Comparison of ENCODE assay signal across 1 cellular context in genomic region chr5:75336625-75337336, GRCh38.
TF ChIP-seq lines count a peak whose summit lies in the region.

Gene HMGCR, plus strand, starts transcription at chr5:75337220. Its CDS starts 5,386 bp downstream, at chr5:75342606.

TF ChIP-seq in K562, 482 proteins besides CTCF, POLR2A, EP300 and RAD21 (continued from another document and continues in another):
- peak; percentile 88 for TF ChIP-seq GMEB1 (CRISPR knock-in tag; IDR thresholded peaks at IDR 0.05)
- TF ChIP-seq ZNF75A (CRISPR knock-in tag; IDR thresholded peaks at IDR 0.05), result 0 out of 2 replicates have a peak, but pooled peaks have one; percentile 58
- TF ChIP-seq ZNF589 (CRISPR knock-in tag; IDR thresholded peaks at IDR 0.05; ENCODE audit: low read depth), result no peak; the same call in 1 of the 2 replicates
- TF ChIP-seq MXD1 (CRISPR knock-in tag; IDR thresholded peaks at IDR 0.05; ENCODE audit: borderline replicate concordance, poor library complexity, severe bottlenecking), result no peak
- 0 out of 2 replicates have a peak, but pooled peaks have one; percentile 6 for TF ChIP-seq MYNN (IDR thresholded peaks at IDR 0.05)
- TF ChIP-seq MYNN (CRISPR knock-in tag; IDR thresholded peaks at IDR 0.05), result no peak
- no peak for TF ChIP-seq ZNF121 (CRISPR knock-in tag; conservative IDR thresholded peaks at IDR 0.05)
- peak; percentile 93 for TF ChIP-seq CREM (IDR thresholded peaks at IDR 0.05; ENCODE audit: low read depth)
- peak in 2 of 3 experiments; percentile 51 to 66 for TF ChIP-seq YY1 (IDR thresholded peaks at IDR 0.05; ENCODE audit: borderline replicate concordance in 1 of 3, control insufficient read depth in 1 of 3, extremely low read depth in 1 of 3, insufficient read depth in 3 of 3, insufficient read length in 1 of 3, insufficient replicate concordance in 2 of 3, low read depth in 1 of 3, low read length in 2 of 3)
- no peak for TF ChIP-seq ELK3 (CRISPR knock-in tag; IDR thresholded peaks at IDR 0.05)
- TF ChIP-seq SMAD2 (IDR thresholded peaks at IDR 0.05; ENCODE audit: low read depth, low read length), result no peak
- TF ChIP-seq RFX1 (IDR thresholded peaks at IDR 0.05), result peak; percentile 98
- peak; percentile 89 for TF ChIP-seq RNF2 (IDR thresholded peaks at IDR 0.05)
- TF ChIP-seq, protein P1, sequence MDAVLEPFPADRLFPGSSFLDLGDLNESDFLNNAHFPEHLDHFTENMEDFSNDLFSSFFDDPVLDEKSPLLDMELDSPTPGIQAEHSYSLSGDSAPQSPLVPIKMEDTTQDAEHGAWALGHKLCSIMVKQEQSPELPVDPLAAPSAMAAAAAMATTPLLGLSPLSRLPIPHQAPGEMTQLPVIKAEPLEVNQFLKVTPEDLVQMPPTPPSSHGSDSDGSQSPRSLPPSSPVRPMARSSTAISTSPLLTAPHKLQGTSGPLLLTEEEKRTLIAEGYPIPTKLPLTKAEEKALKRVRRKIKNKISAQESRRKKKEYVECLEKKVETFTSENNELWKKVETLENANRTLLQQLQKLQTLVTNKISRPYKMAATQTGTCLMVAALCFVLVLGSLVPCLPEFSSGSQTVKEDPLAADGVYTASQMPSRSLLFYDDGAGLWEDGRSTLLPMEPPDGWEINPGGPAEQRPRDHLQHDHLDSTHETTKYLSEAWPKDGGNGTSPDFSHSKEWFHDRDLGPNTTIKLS (IDR thresholded peaks at IDR 0.05; ENCODE audit: borderline replicate concordance, low read depth), result 0 out of 2 replicates have a peak, but pooled peaks have one; percentile 35
- TF ChIP-seq HSF4 (CRISPR knock-in tag; IDR thresholded peaks at IDR 0.05; ENCODE audit: borderline replicate concordance), result no peak
- TF ChIP-seq POLR2G (IDR thresholded peaks at IDR 0.05; ENCODE audit: low read depth, low read length), result peak; percentile 93
- TF ChIP-seq ZNF263 (CRISPR knock-in tag; IDR thresholded peaks at IDR 0.05; ENCODE audit: borderline replicate concordance), result no peak; the same call in 1 of the 2 replicates
- TF ChIP-seq MYC (IDR thresholded peaks at IDR 0.05; ENCODE audit: low read depth, low read length), result peak; percentile 87
- 0 out of 2 replicates have a peak, but pooled peaks have one; percentile 44 for TF ChIP-seq MYC (CRISPR knock-in tag; IDR thresholded peaks at IDR 0.05; ENCODE audit: borderline replicate concordance, low read depth)
- peak; percentile 93; the same call in 1 of the 2 replicates for TF ChIP-seq FOXP1 (CRISPR knock-in tag; IDR thresholded peaks at IDR 0.05)
- no peak for TF ChIP-seq CBX5 (IDR thresholded peaks at IDR 0.05; ENCODE audit: borderline replicate concordance, low read depth)
- TF ChIP-seq BHLHE40 (IDR thresholded peaks at IDR 0.05; ENCODE audit: low read length), result peak; percentile 92
- TF ChIP-seq MCM3 (IDR thresholded peaks at IDR 0.05), result no peak
- TF ChIP-seq CCNT2 (IDR thresholded peaks at IDR 0.05; ENCODE audit: borderline replicate concordance, extremely low read depth, insufficient read length, low read depth, low read length), result peak; percentile 35
- TF ChIP-seq IFI16 (CRISPR knock-in tag; IDR thresholded peaks at IDR 0.05), result no peak
- TF ChIP-seq ZNF3 (CRISPR knock-in tag; IDR thresholded peaks at IDR 0.05), result no peak
- TF ChIP-seq ELK1 (CRISPR knock-in tag; IDR thresholded peaks at IDR 0.05), result no peak
- no peak for TF ChIP-seq STAG1 (CRISPR knock-in tag; IDR thresholded peaks at IDR 0.05; ENCODE audit: borderline replicate concordance)
- TF ChIP-seq, protein P2, sequence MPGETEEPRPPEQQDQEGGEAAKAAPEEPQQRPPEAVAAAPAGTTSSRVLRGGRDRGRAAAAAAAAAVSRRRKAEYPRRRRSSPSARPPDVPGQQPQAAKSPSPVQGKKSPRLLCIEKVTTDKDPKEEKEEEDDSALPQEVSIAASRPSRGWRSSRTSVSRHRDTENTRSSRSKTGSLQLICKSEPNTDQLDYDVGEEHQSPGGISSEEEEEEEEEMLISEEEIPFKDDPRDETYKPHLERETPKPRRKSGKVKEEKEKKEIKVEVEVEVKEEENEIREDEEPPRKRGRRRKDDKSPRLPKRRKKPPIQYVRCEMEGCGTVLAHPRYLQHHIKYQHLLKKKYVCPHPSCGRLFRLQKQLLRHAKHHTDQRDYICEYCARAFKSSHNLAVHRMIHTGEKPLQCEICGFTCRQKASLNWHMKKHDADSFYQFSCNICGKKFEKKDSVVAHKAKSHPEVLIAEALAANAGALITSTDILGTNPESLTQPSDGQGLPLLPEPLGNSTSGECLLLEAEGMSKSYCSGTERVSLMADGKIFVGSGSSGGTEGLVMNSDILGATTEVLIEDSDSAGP (CRISPR knock-in tag; IDR thresholded peaks at IDR 0.05), result no peak
- TF ChIP-seq, protein P3, sequence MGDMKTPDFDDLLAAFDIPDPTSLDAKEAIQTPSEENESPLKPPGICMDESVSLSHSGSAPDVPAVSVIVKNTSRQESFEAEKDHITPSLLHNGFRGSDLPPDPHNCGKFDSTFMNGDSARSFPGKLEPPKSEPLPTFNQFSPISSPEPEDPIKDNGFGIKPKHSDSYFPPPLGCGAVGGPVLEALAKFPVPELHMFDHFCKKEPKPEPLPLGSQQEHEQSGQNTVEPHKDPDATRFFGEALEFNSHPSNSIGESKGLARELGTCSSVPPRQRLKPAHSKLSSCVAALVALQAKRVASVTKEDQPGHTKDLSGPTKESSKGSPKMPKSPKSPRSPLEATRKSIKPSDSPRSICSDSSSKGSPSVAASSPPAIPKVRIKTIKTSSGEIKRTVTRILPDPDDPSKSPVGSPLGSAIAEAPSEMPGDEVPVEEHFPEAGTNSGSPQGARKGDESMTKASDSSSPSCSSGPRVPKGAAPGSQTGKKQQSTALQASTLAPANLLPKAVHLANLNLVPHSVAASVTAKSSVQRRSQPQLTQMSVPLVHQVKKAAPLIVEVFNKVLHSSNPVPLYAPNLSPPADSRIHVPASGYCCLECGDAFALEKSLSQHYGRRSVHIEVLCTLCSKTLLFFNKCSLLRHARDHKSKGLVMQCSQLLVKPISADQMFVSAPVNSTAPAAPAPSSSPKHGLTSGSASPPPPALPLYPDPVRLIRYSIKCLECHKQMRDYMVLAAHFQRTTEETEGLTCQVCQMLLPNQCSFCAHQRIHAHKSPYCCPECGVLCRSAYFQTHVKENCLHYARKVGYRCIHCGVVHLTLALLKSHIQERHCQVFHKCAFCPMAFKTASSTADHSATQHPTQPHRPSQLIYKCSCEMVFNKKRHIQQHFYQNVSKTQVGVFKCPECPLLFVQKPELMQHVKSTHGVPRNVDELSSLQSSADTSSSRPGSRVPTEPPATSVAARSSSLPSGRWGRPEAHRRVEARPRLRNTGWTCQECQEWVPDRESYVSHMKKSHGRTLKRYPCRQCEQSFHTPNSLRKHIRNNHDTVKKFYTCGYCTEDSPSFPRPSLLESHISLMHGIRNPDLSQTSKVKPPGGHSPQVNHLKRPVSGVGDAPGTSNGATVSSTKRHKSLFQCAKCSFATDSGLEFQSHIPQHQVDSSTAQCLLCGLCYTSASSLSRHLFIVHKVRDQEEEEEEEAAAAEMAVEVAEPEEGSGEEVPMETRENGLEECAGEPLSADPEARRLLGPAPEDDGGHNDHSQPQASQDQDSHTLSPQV (IDR thresholded peaks at IDR 0.05), result 0 out of 2 replicates have a peak, but pooled peaks have one; percentile 20
- TF ChIP-seq ZNF584 (CRISPR knock-in tag; IDR thresholded peaks at IDR 0.05; ENCODE audit: low read depth), result no peak
- TF ChIP-seq RBM14 (IDR thresholded peaks at IDR 0.05; ENCODE audit: borderline replicate concordance, insufficient read depth, low read depth, low read length), result no peak
- TF ChIP-seq ZNF140 (CRISPR knock-in tag; IDR thresholded peaks at IDR 0.05), result no peak
- TF ChIP-seq FOS (IDR thresholded peaks at IDR 0.05; ENCODE audit: extremely low read depth, insufficient read length), result peak; percentile 91
- peak; percentile 4 for TF ChIP-seq GTF3C2 (IDR thresholded peaks at IDR 0.05; ENCODE audit: borderline replicate concordance, extremely low read depth, insufficient read length)
- no peak for TF ChIP-seq HDAC8 (tag; IDR thresholded peaks at IDR 0.05)
- no peak for TF ChIP-seq ZNF174 (CRISPR knock-in tag; IDR thresholded peaks at IDR 0.05)
- TF ChIP-seq ZNF274 (IDR thresholded peaks at IDR 0.05; ENCODE audit: borderline replicate concordance, low read depth, low read length), result no peak
- peak; percentile 97 for TF ChIP-seq NEUROD1 (IDR thresholded peaks at IDR 0.05; ENCODE audit: borderline replicate concordance, low read depth, low read length, partially characterized antibody)
- TF ChIP-seq LEF1 (IDR thresholded peaks at IDR 0.05), result no peak
- no peak for TF ChIP-seq ZNF512 (tag; IDR thresholded peaks at IDR 0.05)
- TF ChIP-seq ZNF707 (CRISPR knock-in tag; conservative IDR thresholded peaks at IDR 0.05), result no peak
- TF ChIP-seq PTBP1 (IDR thresholded peaks at IDR 0.05; ENCODE audit: low read depth, low read length), result no peak
- peak; percentile 72; the same call in 1 of the 2 replicates for TF ChIP-seq NFRKB (IDR thresholded peaks at IDR 0.05; ENCODE audit: low read depth)
- no peak for TF ChIP-seq NELFE (IDR thresholded peaks at IDR 0.05; ENCODE audit: insufficient read depth, insufficient read length)
- TF ChIP-seq, protein P4, sequence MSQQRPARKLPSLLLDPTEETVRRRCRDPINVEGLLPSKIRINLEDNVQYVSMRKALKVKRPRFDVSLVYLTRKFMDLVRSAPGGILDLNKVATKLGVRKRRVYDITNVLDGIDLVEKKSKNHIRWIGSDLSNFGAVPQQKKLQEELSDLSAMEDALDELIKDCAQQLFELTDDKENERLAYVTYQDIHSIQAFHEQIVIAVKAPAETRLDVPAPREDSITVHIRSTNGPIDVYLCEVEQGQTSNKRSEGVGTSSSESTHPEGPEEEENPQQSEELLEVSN (IDR thresholded peaks at IDR 0.05; ENCODE audit: borderline replicate concordance in 1 of 2, extremely low read depth in 1 of 2, insufficient read depth in 1 of 2, insufficient read length in 1 of 2, low read depth in 1 of 2, low read length in 1 of 2, poor library complexity in 1 of 2, severe bottlenecking in 1 of 2), result peak; percentile 69 to 83
- no peak for TF ChIP-seq PRMT5 (CRISPR knock-in tag; IDR thresholded peaks at IDR 0.05)
- TF ChIP-seq ARID2 (IDR thresholded peaks at IDR 0.05), result no peak
- TF ChIP-seq ZNF77 (CRISPR knock-in tag; IDR thresholded peaks at IDR 0.05), result no peak
- no peak for TF ChIP-seq PHB (CRISPR knock-in tag; IDR thresholded peaks at IDR 0.05)
- TF ChIP-seq SNIP1 (IDR thresholded peaks at IDR 0.05; ENCODE audit: low read depth), result no peak
- peak; percentile 91 for TF ChIP-seq COPS2 (conservative IDR thresholded peaks at IDR 0.05)
